In genomic region chr22:44483878-44484277, GRCh38 we compare ENCODE assay signal across 20 cellular contexts. TPM values are rescaled to one million over a fixed set of nuclear protein-coding genes. Genes with fewer than 3 reads are reported as not detected.
A peak's percentile ranks its signal among the peaks of the same experiment; 100 is the strongest.
DNase-seq lines count a peak whose midpoint lies in the region; ATAC-seq, FAIRE-seq and TF ChIP-seq lines count a peak whose summit lies in the region.
"Had no signal": no experiment of that assay in that cellular context is flagged by ENCODE, and none has a peak within 500 bp of the region (broad histone marks: within the 10 kb centered on the region; RNA-seq: fewer than 3 reads in every experiment).

No MANE protein-coding gene starts in this region.

- H3K4me3 ChIP-seq in K562 (no peak overlapping the region), sigmoid colon (no peak overlapping the region)

- DNase-seq in NCI-H1417 (lab: John Stamatoyannopoulos, UW) (peak in 2 of 3 experiments; percentile 5 to 58), NCI-H1417 treated with DMSO at 0.1 percent for 48 hours (lab: John Stamatoyannopoulos, UW) (no peak), DMS79 (lab: John Stamatoyannopoulos, UW) (peak; percentile 27), NCI-H2171 (lab: John Stamatoyannopoulos, UW) (peak; percentile 94), K562 (ENCODE audit: extremely low read depth in 1 of 4, low spot score in 3 of 4) (no peak), sigmoid colon (no peak), medulla oblongata (ENCODE audit: extremely low spot score) (no peak), SW480 (ENCODE audit: low spot score) (no peak)
- DNase-seq: BE2C; CD4-positive, CD25-positive, alpha-beta regulatory T cell; DND-41; MV-4-11; NCI-H1436 treated with DMSO at 0.1 percent for 48 hours; NCI-H2081; NCI-H748 treated with DMSO at 0.1 percent for 48 hours; OCI-M1; SHP77 had no signal

- TF ChIP-seq CTCF in K562 (IDR thresholded peaks at IDR 0.05 in 2 of 3, conservative IDR thresholded peaks at IDR 0.05 in 1 of 3; ENCODE audit: insufficient read depth in 2 of 3, low read depth in 1 of 3, low read length in 3 of 3) (no peak), sigmoid colon (IDR thresholded peaks at IDR 0.05) (no peak)

- no peak for FAIRE-seq in K562 (lab: Jason Lieb, UNC)
- FAIRE-seq: H1, HepG2 had no signal

- in situ Hi-C loops in K562 (cut with MboI), result no loop called here

- H3K9me3 ChIP-seq in K562 (replicated peaks; ENCODE audit: control insufficient read depth, insufficient read depth, low read depth, low read length) (no peaks in the 10 kb centered on the region), sigmoid colon (no peaks in the 10 kb centered on the region)
- H3K9me3 ChIP-seq: BE2C had no signal

- TF ChIP-seq POLR2A in K562 (conservative IDR thresholded peaks at IDR 0.05) (no peak), sigmoid colon (IDR thresholded peaks at IDR 0.05) (no peak)

- H3K27ac ChIP-seq in K562 (ENCODE audit: extremely low read depth, low read depth, low read length) (no peak overlapping the region), sigmoid colon (no peak overlapping the region)
- H3K27ac ChIP-seq: KMS-11 had no signal

- POLR2A ChIA-PET in K562 (lab: Yijun Ruan, JAX), result no interaction called here

- no peak overlapping the region for H3K4me2 ChIP-seq in K562 (ENCODE audit: insufficient read depth, low read length)
- H3K4me2 ChIP-seq: KMS-11 had no signal

- no peaks in the 10 kb centered on the region for H3K79me2 ChIP-seq in K562 (ENCODE audit: control insufficient read depth, insufficient read depth, low read length)

- no peak for ATAC-seq in K562
- ATAC-seq: HepG2 had no signal

- TF ChIP-seq EP300 in K562 (IDR thresholded peaks at IDR 0.05; ENCODE audit: low read length) (no peak), sigmoid colon (IDR thresholded peaks at IDR 0.05) (no peak)

- no peaks in the 10 kb centered on the region for H4K20me1 ChIP-seq in K562 (replicated peaks; ENCODE audit: control insufficient read depth, insufficient read depth, low read length)

- WGBS in K562 (ENCODE audit: insufficient coverage, low coverage, missing lambda C conversion rate), result 0% methylated on average over 3 of the region's 6 CpGs
- 68 to 69% methylated on average over 6 of the region's 6 CpGs for WGBS in sigmoid colon, 2 donors

- peaks cover 4 to 21% of the 10 kb centered on the region in 2 experiments; a peak in 3 of 5 replicates for H3K27me3 ChIP-seq in K562 (ENCODE audit: control insufficient read depth in 2 of 2, insufficient read depth in 2 of 2, low read length in 2 of 2)
- no peaks in the 10 kb centered on the region for H3K27me3 ChIP-seq in sigmoid colon

- intact Hi-C loops in K562 (cut with micrococcal nuclease) (no loop called here), sigmoid colon (cut with DNase I) (no loop called here)

- H3K4me1 ChIP-seq in K562 (replicated peaks in 1 of 2; ENCODE audit: control insufficient read depth in 2 of 2, insufficient read depth in 2 of 2, low read length in 2 of 2) (peaks cover 0 to 5% of the 10 kb centered on the region in 2 experiments; a peak in 1 of 5 replicates), sigmoid colon (peaks cover 0 to 4% (median 0%) of the 10 kb centered on the region in 4 donors)

- no peak overlapping the region for H3K9ac ChIP-seq in K562 (ENCODE audit: insufficient read depth in 1 of 2, low read depth in 2 of 2, low read length in 2 of 2)
- H3K9ac ChIP-seq: KMS-11 had no signal

- no TSS peak for BruUV-seq in K562 (replicated peaks; lab: Mats Ljungman, UMichigan)

- TF ChIP-seq RAD21 in K562 (CRISPR knock-in tag; conservative IDR thresholded peaks at IDR 0.05 in 1 of 2, IDR thresholded peaks at IDR 0.05 in 1 of 2), result no peak

- H3K9me1 ChIP-seq in K562 (ENCODE audit: control insufficient read depth, insufficient read depth, low read length), result no peaks in the 10 kb centered on the region

- CTCF ChIA-PET in K562 (lab: Yijun Ruan, JAX; ENCODE audit: low intra/inter-chr PET ratio), result no interaction called here

- no peaks in the 10 kb centered on the region for H3K36me3 ChIP-seq in K562 (ENCODE audit: control insufficient read depth, insufficient read depth, low read length)
- H3K36me3 ChIP-seq in sigmoid colon, result peaks cover 0 to 4% (median 0%) of the 10 kb centered on the region in 4 donors
- H3K36me3 ChIP-seq: BE2C had no signal

- no peak overlapping the region for H2AFZ ChIP-seq in K562 (ENCODE audit: low read depth, low read length)

TF ChIP-seq in K562, 482 proteins besides CTCF, POLR2A, EP300 and RAD21:
- no peak for TF ChIP-seq IFI16 (CRISPR knock-in tag; IDR thresholded peaks at IDR 0.05)
- TF ChIP-seq ZBTB12 (CRISPR knock-in tag; IDR thresholded peaks at IDR 0.05), result no peak
- TF ChIP-seq NFIC (IDR thresholded peaks at IDR 0.05), result 0 out of 2 replicates have a peak, but pooled peaks have one; percentile 7

RNA-seq across cellular contexts. Expression of gene RTL6, which starts 14.2 kb away (rescaled TPM):
- total RNA-seq in K562 (2011; cell fraction: chromatin; rRNA removed; ENCODE audit: low replicate concordance), result 2.3 and 6.4 TPM in 2 replicates
- 5.3 and 7.7 TPM in 2 replicates for total RNA-seq in K562 (2011; cell fraction: nucleolus; rRNA removed)
- total RNA-seq in K562 (2011; cell fraction: nucleoplasm; rRNA removed), result 3.8 and 5.5 TPM in 2 replicates
- total RNA-seq in K562 (2014; rRNA removed), result 3.4 and 5.0 TPM in 2 replicates
- 2.5 and 3.2 TPM in 2 replicates for total RNA-seq in K562 (2014; rRNA removed; fragmentation: Illumina TruSeq; extraction: Trizol)
- total RNA-seq in K562 (2015; rRNA removed; fragmentation: Illumina TruSeq; extraction: Trizol), result 4.0 and 4.2 TPM in 2 replicates
- total RNA-seq in K562 (2021), result 6.6 and 7.1 TPM in 2 replicates
- 0.73 and 2.0 TPM in 2 replicates for polyA plus RNA-seq in K562 (2011; rRNA removed)
- 1.1 and 4.2 TPM in 2 replicates for polyA plus RNA-seq in K562 (2011; cell fraction: cytosol; rRNA removed)
- polyA plus RNA-seq in K562 (2011; cell fraction: nucleus; rRNA removed), result 0.69 and 2.0 TPM in 2 replicates
- polyA plus RNA-seq in K562 (2012), result 4.8 and 6.4 TPM in 2 replicates
- 4.5 and 4.9 TPM in 2 replicates for polyA plus RNA-seq in K562 (2014; fragmentation: Illumina TruSeq; extraction: Trizol)
- polyA plus RNA-seq in K562 (2014; fragmentation: Nextera tagmentation; extraction: Ambion mirVana), result 1 to 10 TPM; 1.0 to 1.1 TPM
- 2.8 and 3.7 TPM in 2 replicates for polyA plus RNA-seq in K562 (2014; rRNA removed)
- polyA minus RNA-seq in K562 (2011; rRNA and poly(A)+ RNA removed), result 1.4 and 4.3 TPM in 2 replicates
- polyA minus RNA-seq in K562 (2011; cell fraction: cytosol; rRNA and poly(A)+ RNA removed), result 2.2 and 3.6 TPM in 2 replicates
- polyA minus RNA-seq in K562 (2011; cell fraction: nucleus; rRNA and poly(A)+ RNA removed), result 2.6 and 4.3 TPM in 2 replicates
- 10 to 100 TPM; 16.1 to 25.7 (median 20.5) TPM for total RNA-seq in sigmoid colon
- 10 to 100 TPM in 1 of 3 donors, 1 to 10 TPM in 2; 8.3 to 13.6 (median 8.4) TPM for polyA plus RNA-seq in sigmoid colon
- total RNA-seq: HepG2 had no signal
- polyA plus RNA-seq: HepG2 had no signal

Comparison
In these comparisons a context has a peak if more than half of its experiments do, and no peak if none do; other contexts are left out.
1. DNase-seq: peak in NCI-H1417 (2 of 3), DMS79 (single experiment) and NCI-H2171 (single experiment); none in NCI-H1417 treated with DMSO at 0.1 percent for 48 hours (single experiment), K562 (0 of 4), sigmoid colon (single experiment), medulla oblongata (single experiment) and SW480 (single experiment).